ENCODE assay signal across 8 cellular contexts in genomic region chr12:31324116-31324844, GRCh38.
A peak's percentile ranks its signal among the peaks of the same experiment; 100 is the strongest.
DNase-seq lines count a peak whose midpoint lies in the region; ATAC-seq and TF ChIP-seq lines count a peak whose summit lies in the region.

No MANE protein-coding gene starts in this region.

- peak; percentile 18 for TF ChIP-seq CTCF in DND-41 (IDR thresholded peaks at IDR 0.05; ENCODE audit: borderline replicate concordance, extremely low read depth, low read length, poor library complexity, severe bottlenecking)
- TF ChIP-seq CTCF in Loucy (conservative IDR thresholded peaks at IDR 0.05; ENCODE audit: low read length) = no peak

- H3K79me2 ChIP-seq in DND-41 (ENCODE audit: insufficient read depth, low read length) (peaks cover 66% of the 10 kb centered on the region), Loucy (ENCODE audit: insufficient read depth, low read length) (peaks cover 66% of the 10 kb centered on the region)

- H2AFZ ChIP-seq in DND-41 (ENCODE audit: low read depth, low read length) (peak overlapping the region; percentile 79), Loucy (ENCODE audit: low read length) (peak overlapping the region; percentile 78; the same call in 1 of the 2 replicates)

- peaks cover 37% of the 10 kb centered on the region for H4K20me1 ChIP-seq in DND-41 (ENCODE audit: insufficient read depth, low read length)
- H4K20me1 ChIP-seq in Loucy (ENCODE audit: insufficient read depth, low read length, poor library complexity, severe bottlenecking) = peaks cover 44% of the 10 kb centered on the region

- H3K4me3 ChIP-seq in DND-41 (ENCODE audit: low read depth in 1 of 2, low read length in 2 of 2) (peak overlapping the region; percentile 80 to 93), Loucy (ENCODE audit: low read length, poor library complexity, severe bottlenecking) (peak overlapping the region; percentile 97), iPS DF 6.9 (ENCODE audit: low read length) (peak overlapping the region; percentile 88), skeletal muscle cell (ENCODE audit: low read depth, low read length) (peak overlapping the region; percentile 93)

- peaks cover 51% of the 10 kb centered on the region for H3K4me1 ChIP-seq in DND-41 (ENCODE audit: insufficient read depth, low read length)
- H3K4me1 ChIP-seq in Loucy (ENCODE audit: insufficient read depth, low read length, poor library complexity, severe bottlenecking) = peaks cover 44% of the 10 kb centered on the region
- peaks cover 6% of the 10 kb centered on the region; the same call in 1 of the 2 replicates for H3K4me1 ChIP-seq in iPS DF 6.9 (ENCODE audit: control insufficient read depth, insufficient read depth, low read length)

- H3K4me2 ChIP-seq in DND-41 (ENCODE audit: insufficient read depth, low read length) (peak overlapping the region; percentile 67), Loucy (ENCODE audit: low read depth, low read length, poor library complexity, severe bottlenecking) (peak overlapping the region; percentile 82)

- H3K9me3 ChIP-seq in DND-41 (ENCODE audit: insufficient read depth, low read length, severe bottlenecking) (no peaks in the 10 kb centered on the region), Loucy (ENCODE audit: insufficient read depth, low read depth, low read length) (no peaks in the 10 kb centered on the region), iPS DF 6.9 (ENCODE audit: control insufficient read depth, insufficient read depth, low read length) (no peaks in the 10 kb centered on the region)

- peaks cover 7% of the 10 kb centered on the region; the same call in 1 of the 2 replicates for H3K36me3 ChIP-seq in DND-41 (ENCODE audit: insufficient read depth, low read length)
- H3K36me3 ChIP-seq in Loucy (ENCODE audit: insufficient read depth, low read length) = no peaks in the 10 kb centered on the region
- H3K36me3 ChIP-seq in iPS DF 6.9 (ENCODE audit: control insufficient read depth, insufficient read depth, low read length) = no peaks in the 10 kb centered on the region; the same call in 1 of the 2 replicates

- peaks cover 3% of the 10 kb centered on the region for H3K27me3 ChIP-seq in DND-41 (ENCODE audit: insufficient read depth, low read length, poor library complexity)
- H3K27me3 ChIP-seq in Loucy (ENCODE audit: insufficient read depth, low read length, poor library complexity, severe bottlenecking) = peaks cover 10% of the 10 kb centered on the region
- H3K27me3 ChIP-seq in iPS DF 6.9 (ENCODE audit: control insufficient read depth, insufficient read depth, low read length) = no peaks in the 10 kb centered on the region

- H3K27ac ChIP-seq in DND-41 (ENCODE audit: low read length) (peak overlapping the region; percentile 86), iPS DF 6.9 (ENCODE audit: low read length) (no peak overlapping the region)

- peak overlapping the region; percentile 89 for H3K9ac ChIP-seq in DND-41 (ENCODE audit: low read depth, low read length)
- peak overlapping the region; percentile 98 for H3K9ac ChIP-seq in Loucy (ENCODE audit: low read depth, low read length, poor library complexity, severe bottlenecking)

- H3K9me2 ChIP-seq in Loucy (replicated peaks; ENCODE audit: low read depth, low read length) = no peaks in the 10 kb centered on the region

- DNase-seq in DND-41 (peak; percentile 78), T-helper 22 cell (ENCODE audit: low read depth) (peak; percentile 68), astrocyte of the hippocampus (ENCODE audit: low read depth, low spot score) (peak; percentile 93), iPS DF 6.9 (ENCODE audit: low read depth, low spot score) (no peak), skeletal muscle cell (ENCODE audit: low read depth) (peak; percentile 27), NCI-H187 treated with DMSO at 0.1 percent for 48 hours (lab: John Stamatoyannopoulos, UW) (no peak)

- H3F3A ChIP-seq in Loucy (ENCODE audit: low read depth) = no peaks in the 10 kb centered on the region

- ATAC-seq in DND-41 (ENCODE audit: insufficient read depth, low read depth) (peak; percentile 70), GM21717 (IDR thresholded peaks at IDR 0.05; ENCODE audit: unreplicated experiment) (peak; percentile 29)

- WGBS in iPS DF 6.9 (ENCODE audit: insufficient coverage, insufficient read length) = no CpG with 5 or more reads among the region's 81 CpGs

Comparison
In these comparisons a context has a peak if more than half of its experiments do, and no peak if none do; other contexts are left out.
1. DNase-seq: peak in DND-41 (single experiment), T-helper 22 cell (single experiment), astrocyte of the hippocampus (single experiment) and skeletal muscle cell (single experiment); none in iPS DF 6.9 (single experiment) and NCI-H187 treated with DMSO at 0.1 percent for 48 hours (single experiment).
2. Peak in every context shown above with its lines, with median percentiles within 50 percentile points of each other: H3K4me3 ChIP-seq.